ENCODE assay signal across 28 cellular contexts in genomic region chr3:56452085-56452484, GRCh38. TPM values are rescaled to one million over a fixed set of nuclear protein-coding genes. Genes with fewer than 3 reads are reported as not detected.
"Had no signal": no experiment of that assay in that cellular context is flagged by ENCODE, and none has a peak within 500 bp of the region (broad histone marks: within the 10 kb centered on the region; RNA-seq: fewer than 3 reads in every experiment).

No MANE protein-coding gene starts in this region.

- H3K27ac ChIP-seq: neural progenitor cell, ovary, parathyroid adenoma, psoas muscle, right lobe of liver, sigmoid colon, stomach, thoracic aorta, thyroid gland, tibial nerve, upper lobe of left lung, vagina had no signal

- H3K9me3 ChIP-seq: ovary, psoas muscle, right lobe of liver, sigmoid colon, stomach, thoracic aorta, thyroid gland, tibial nerve, upper lobe of left lung, vagina had no signal

- H3K36me3 ChIP-seq: neural progenitor cell, ovary, right lobe of liver, sigmoid colon, stomach, thoracic aorta, thyroid gland, tibial nerve, upper lobe of left lung, vagina had no signal

- H3K27ac Mint-ChIP-seq: naive thymus-derived CD4-positive, alpha-beta T cell; natural killer cell; nephron; neural progenitor cell; progenitor cell of endocrine pancreas; stimulated activated effector memory CD8-positive, alpha-beta T cell treated with anti-CD3 and anti-CD28 coated beads, Interleukin-12 subunit alpha, Interleukin-12 subunit beta, amount 100 ng/mL, for 72 hours; stimulated activated naive B cell treated with anti-CD40 and anti-IgM and Interleukin-4, amounts not matched to agents 10 μg/mL and 1 μg/mL and 100 μg/mL, for 72 hours had no signal

- H3K4me1 ChIP-seq: parathyroid adenoma, psoas muscle, right lobe of liver, sigmoid colon, stomach, thyroid gland, tibial nerve, upper lobe of left lung, vagina had no signal

- H3K9me3 Mint-ChIP-seq: natural killer cell; nephron; neural progenitor cell; stimulated activated effector memory CD8-positive, alpha-beta T cell treated with anti-CD3 and anti-CD28 coated beads, Interleukin-12 subunit alpha, Interleukin-12 subunit beta, amount 100 ng/mL, for 72 hours; stimulated activated naive B cell treated with anti-CD40 and anti-IgM and Interleukin-4, amounts not matched to agents 10 μg/mL and 1 μg/mL and 100 μg/mL, for 72 hours had no signal

- ATAC-seq: naive thymus-derived CD4-positive, alpha-beta T cell; natural killer cell; psoas muscle; right cardiac atrium; right lobe of liver; stimulated activated effector memory CD8-positive, alpha-beta T cell treated with anti-CD3 and anti-CD28 coated beads, Interleukin-12 subunit alpha, Interleukin-12 subunit beta, amount 100 ng/mL, for 72 hours; stimulated activated naive B cell treated with anti-CD40 and anti-IgM and Interleukin-4, amounts not matched to agents 10 μg/mL and 1 μg/mL and 100 μg/mL, for 72 hours had no signal

- DNase-seq: naive thymus-derived CD4-positive, alpha-beta T cell; natural killer cell; occipital lobe; ovary; posterior cingulate gyrus; psoas muscle; right cardiac atrium; right lobe of liver; sigmoid colon; small intestine; stimulated activated CD4-positive, alpha-beta T cell treated with anti-CD3 and anti-CD28 coated beads, Interleukin-15, amount 100 ng/mL, for 24 hours; stimulated activated CD4-positive, alpha-beta T cell treated with anti-CD3 and anti-CD28 coated beads, Interleukin-2, amount 100 ng/mL, for 24 hours; stimulated activated CD4-positive, alpha-beta T cell treated with anti-CD3 and anti-CD28 coated beads, Interleukin-2, amount 100 ng/mL, for 48 hours; stimulated activated CD4-positive, alpha-beta T cell treated with anti-CD3 and anti-CD28 coated beads, Interleukin-4, amount 100 ng/mL, for 24 hours; stimulated activated naive B cell treated with anti-CD40 and anti-IgM and Interleukin-4, amounts not matched to agents 10 μg/mL and 1 μg/mL and 100 μg/mL, for 72 hours; stimulated activated naive CD4-positive, alpha-beta T cell treated with Interleukin-2 at 50 U/mL for 16 hours; stomach; thyroid gland; trophoblast cell; upper lobe of left lung had no signal

- H3K4me3 Mint-ChIP-seq: naive thymus-derived CD4-positive, alpha-beta T cell; natural killer cell; nephron; neural progenitor cell; stimulated activated effector memory CD8-positive, alpha-beta T cell treated with anti-CD3 and anti-CD28 coated beads, Interleukin-12 subunit alpha, Interleukin-12 subunit beta, amount 100 ng/mL, for 72 hours; stimulated activated naive B cell treated with anti-CD40 and anti-IgM and Interleukin-4, amounts not matched to agents 10 μg/mL and 1 μg/mL and 100 μg/mL, for 72 hours had no signal

- H3K27me3 ChIP-seq: neural progenitor cell, ovary, right lobe of liver, thyroid gland, tibial nerve, upper lobe of left lung, vagina had no signal

- H3K4me1 Mint-ChIP-seq: naive thymus-derived CD4-positive, alpha-beta T cell had no signal

- H3K27me3 Mint-ChIP-seq: progenitor cell of endocrine pancreas had no signal

- H3K4me3 ChIP-seq: neural progenitor cell, ovary, psoas muscle, right lobe of liver, sigmoid colon, stomach, thoracic aorta, thyroid gland, tibial nerve, upper lobe of left lung, vagina had no signal

- H3K36me3 Mint-ChIP-seq: naive thymus-derived CD4-positive, alpha-beta T cell; natural killer cell; neural progenitor cell; stimulated activated effector memory CD8-positive, alpha-beta T cell treated with anti-CD3 and anti-CD28 coated beads, Interleukin-12 subunit alpha, Interleukin-12 subunit beta, amount 100 ng/mL, for 72 hours; stimulated activated naive B cell treated with anti-CD40 and anti-IgM and Interleukin-4, amounts not matched to agents 10 μg/mL and 1 μg/mL and 100 μg/mL, for 72 hours had no signal

RNA-seq across cellular contexts. Expression of gene ERC2, which starts 16.2 kb away (rescaled TPM):
- total RNA-seq: naive thymus-derived CD4-positive, alpha-beta T cell; natural killer cell; right lobe of liver had no signal
- polyA plus RNA-seq: naive thymus-derived CD4-positive, alpha-beta T cell had no signal
